In genomic region chr17:39652635-39653315, GRCh38 we compare ENCODE assay signal across 11 cellular contexts. TPM values are rescaled to one million over a fixed set of nuclear protein-coding genes. Genes with fewer than 3 reads are reported as not detected.
DNase-seq lines count a peak whose midpoint lies in the region; ATAC-seq and TF ChIP-seq lines count a peak whose summit lies in the region.
"Had no signal": no experiment of that assay in that cellular context is flagged by ENCODE, and none has a peak within 500 bp of the region (broad histone marks: within the 10 kb centered on the region; RNA-seq: fewer than 3 reads in every experiment).

No MANE protein-coding gene starts in this region.

- no peak overlapping the region for H3K4me3 ChIP-seq in HUES64 (ENCODE audit: low read length)
- peak overlapping the region; percentile 15 for H3K4me3 ChIP-seq in ectodermal cell (ENCODE audit: insufficient read depth, low read depth, low read length)
- no peak overlapping the region for H3K4me3 ChIP-seq in parathyroid adenoma (ENCODE audit: low read depth, low read length)
- H3K4me3 ChIP-seq: GM23248 had no signal

- no peak for ATAC-seq in HG03354 (IDR thresholded peaks at IDR 0.05; ENCODE audit: poor library complexity, severe bottlenecking, unreplicated experiment)

- no peak overlapping the region for H3K4me2 ChIP-seq in parathyroid adenoma (ENCODE audit: low read length)

- H3K9ac ChIP-seq in HUES64 (ENCODE audit: low read depth, low read length), result peak overlapping the region; percentile 26
- no peak overlapping the region for H3K9ac ChIP-seq in parathyroid adenoma
- H3K9ac ChIP-seq: GM23248 had no signal

- no peak for TF ChIP-seq CTCF in parathyroid adenoma (IDR thresholded peaks at IDR 0.05)

- WGBS in HUES64, result 35% methylated on average over 6 of the region's 6 CpGs
- WGBS in ectodermal cell, 2 experiments, result 28% methylated on average over 6 of the region's 6 CpGs

- DNase-seq in activated CD4-positive, alpha-beta T cell treated with anti-CD3 and anti-CD28 coated beads, Interleukin-2, amount 50 U/mL, for 1 hour, result no peak
- no peak for DNase-seq in stimulated activated CD4-positive, alpha-beta T cell treated with anti-CD3 and anti-CD28 coated beads, Interleukin-15, amount 100 ng/mL, for 24 hours
- DNase-seq: GM23248; Kasumi-1; naive B cell; stimulated activated naive CD4-positive, alpha-beta T cell; SW 1271 had no signal

- H3K4me1 ChIP-seq in HUES64 (ENCODE audit: insufficient read depth, low read length) (peaks cover 23% of the 10 kb centered on the region), ectodermal cell (ENCODE audit: control insufficient read depth, insufficient read depth, low read length) (peaks cover 35% of the 10 kb centered on the region), parathyroid adenoma (peaks cover 17% of the 10 kb centered on the region)

- H3K36me3 ChIP-seq in HUES64 (ENCODE audit: insufficient read depth, low read length) (no peaks in the 10 kb centered on the region), ectodermal cell (ENCODE audit: control insufficient read depth, insufficient read depth, low read length) (peaks cover 3% of the 10 kb centered on the region), parathyroid adenoma (ENCODE audit: control insufficient read depth, insufficient read depth, low read length) (no peaks in the 10 kb centered on the region)

- H3K9me3 ChIP-seq in HUES64 (ENCODE audit: insufficient read depth, low read depth, low read length) (no peaks in the 10 kb centered on the region), ectodermal cell (ENCODE audit: control insufficient read depth, low read length) (no peaks in the 10 kb centered on the region), parathyroid adenoma (ENCODE audit: control insufficient read depth, low read length) (no peaks in the 10 kb centered on the region)

- peaks cover 10% of the 10 kb centered on the region for H3K79me2 ChIP-seq in parathyroid adenoma

- H2AFZ ChIP-seq in parathyroid adenoma, result no peak overlapping the region
- H2AFZ ChIP-seq: GM23248 had no signal

- H3K27me3 ChIP-seq in HUES64 (ENCODE audit: insufficient read depth, low read length) (no peaks in the 10 kb centered on the region), ectodermal cell (ENCODE audit: control insufficient read depth, insufficient read depth, low read length, poor library complexity, severe bottlenecking) (no peaks in the 10 kb centered on the region), parathyroid adenoma (ENCODE audit: control insufficient read depth, insufficient read depth, low read length) (no peaks in the 10 kb centered on the region)

- H3K27ac ChIP-seq in HUES64 (ENCODE audit: low read depth, low read length) (peak overlapping the region; percentile 81), ectodermal cell (ENCODE audit: insufficient read depth, low read depth, low read length, poor library complexity, severe bottlenecking) (peak overlapping the region; percentile 79), parathyroid adenoma (peak overlapping the region; percentile 34)
- H3K27ac ChIP-seq: GM23248 had no signal

RNA-seq across cellular contexts. Expression of gene TCAP, which starts 12.4 kb away (rescaled TPM):
- 0.40 TPM for polyA plus RNA-seq in HUES64 (2013, experiment 1 of 2)
- 0.32 TPM for polyA plus RNA-seq in HUES64 (2013, experiment 2 of 2)
- polyA plus RNA-seq in ectodermal cell (2013, experiment 1 of 4), result 2.3 TPM
- polyA plus RNA-seq in ectodermal cell (2013, experiment 2 of 4), result 2.0 TPM
- polyA plus RNA-seq in ectodermal cell (2013, experiment 3 of 4), result 1.7 TPM
- polyA plus RNA-seq in ectodermal cell (2013, experiment 4 of 4), result 2.6 TPM
- polyA plus RNA-seq: GM23248 had no signal

RNA-seq across cellular contexts. Expression of gene PNMT, which starts 15.5 kb away (rescaled TPM):
- polyA plus RNA-seq in HUES64 (2013, experiment 1 of 2), result 2.9 TPM
- 1.9 TPM for polyA plus RNA-seq in HUES64 (2013, experiment 2 of 2)
- polyA plus RNA-seq in ectodermal cell (2013, experiment 1 of 4), result not detected
- 0.68 TPM for polyA plus RNA-seq in ectodermal cell (2013, experiment 2 of 4)
- 0.75 TPM for polyA plus RNA-seq in ectodermal cell (2013, experiment 3 of 4)
- polyA plus RNA-seq in ectodermal cell (2013, experiment 4 of 4), result 0.81 TPM
- polyA plus RNA-seq: GM23248 had no signal

RNA-seq across cellular contexts. Expression of gene STARD3, which starts 15.8 kb away (rescaled TPM):
- 31.9 TPM for polyA plus RNA-seq in HUES64 (2013, experiment 1 of 2)
- 33.5 TPM for polyA plus RNA-seq in HUES64 (2013, experiment 2 of 2)
- 61.1 TPM for polyA plus RNA-seq in ectodermal cell (2013, experiment 1 of 4)
- 56.5 TPM for polyA plus RNA-seq in ectodermal cell (2013, experiment 2 of 4)
- polyA plus RNA-seq in ectodermal cell (2013, experiment 3 of 4), result 39.6 TPM
- polyA plus RNA-seq in ectodermal cell (2013, experiment 4 of 4), result 43.2 TPM

RNA-seq across cellular contexts. Expression of gene PPP1R1B, which starts 26.0 kb away (rescaled TPM):
- polyA plus RNA-seq in HUES64 (2013, experiment 1 of 2), result 4.8 TPM
- polyA plus RNA-seq in HUES64 (2013, experiment 2 of 2), result 3.7 TPM
- 0.48 TPM for polyA plus RNA-seq in ectodermal cell (2013, experiment 1 of 4)
- 0.69 TPM for polyA plus RNA-seq in ectodermal cell (2013, experiment 2 of 4)
- 0.53 TPM for polyA plus RNA-seq in ectodermal cell (2013, experiment 3 of 4)
- 0.49 TPM for polyA plus RNA-seq in ectodermal cell (2013, experiment 4 of 4)
- polyA plus RNA-seq: GM23248 had no signal

RNA-seq across cellular contexts. Expression of gene PGAP3, which starts 35.1 kb away (rescaled TPM):
- 10.3 TPM for polyA plus RNA-seq in HUES64 (2013, experiment 1 of 2)
- 8.7 TPM for polyA plus RNA-seq in HUES64 (2013, experiment 2 of 2)
- polyA plus RNA-seq in ectodermal cell (2013, experiment 1 of 4), result 20.3 TPM
- 17.9 TPM for polyA plus RNA-seq in ectodermal cell (2013, experiment 2 of 4)
- polyA plus RNA-seq in ectodermal cell (2013, experiment 3 of 4), result 13.2 TPM
- 16.9 TPM for polyA plus RNA-seq in ectodermal cell (2013, experiment 4 of 4)
